8 cellular contexts compared by ENCODE assay signal in the genomic region with DNA sequence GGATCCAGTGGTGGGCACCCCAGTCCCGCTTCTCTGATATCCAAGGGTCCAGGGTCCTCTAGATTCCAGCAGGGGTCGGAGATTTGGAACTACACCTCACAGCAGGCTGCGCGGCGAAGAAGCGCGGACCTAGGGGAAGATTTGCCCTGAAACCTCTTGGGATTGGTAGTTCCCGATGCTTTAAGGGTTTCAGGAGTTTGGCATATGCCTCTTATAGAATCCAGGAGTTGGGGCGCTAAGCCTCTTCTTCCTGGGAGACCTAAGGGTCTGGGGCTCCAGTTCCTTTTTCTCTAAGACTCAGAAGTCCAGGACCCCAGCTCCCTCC. TPM values are rescaled to one million over a fixed set of nuclear protein-coding genes. Genes with fewer than 3 reads are reported as not detected.
DNase-seq lines count a peak whose midpoint lies in the region; ATAC-seq and TF ChIP-seq lines count a peak whose summit lies in the region.

No MANE protein-coding gene starts in this region.

- H3K27me3 Mint-ChIP-seq in central memory CD8-positive, alpha-beta T cell: no peaks in the 10 kb centered on the region
- peaks cover 0 to 2% (median 0%) of the 10 kb centered on the region in 5 donors for H3K27me3 Mint-ChIP-seq in naive thymus-derived CD4-positive, alpha-beta T cell

- peak overlapping the region; percentile 59 for H3K9ac ChIP-seq in IMR-90 (ENCODE audit: low read depth, low read length)

- in situ Hi-C loops in IMR-90 (cut with MboI; ENCODE audit: low sequenced_read_pairs): loop anchor here (10.0 kb wide), 1 partner anchor 171 kb away; the partner anchor contains the start of gene RPS11

- H3K4me3 Mint-ChIP-seq in central memory CD8-positive, alpha-beta T cell: peak overlapping the region; percentile 99
- peak overlapping the region; percentile 97 to 100 (median 99) for H3K4me3 Mint-ChIP-seq in naive thymus-derived CD4-positive, alpha-beta T cell

- TF ChIP-seq RAD21 in IMR-90 (IDR thresholded peaks at IDR 0.05; ENCODE audit: low read length): 0 out of 2 replicates have a peak, but pooled peaks have one; percentile 5

- intact Hi-C loops in IMR-90 (cut with micrococcal nuclease): no loop called here
- intact Hi-C loops in naive thymus-derived CD4-positive, alpha-beta T cell (cut with micrococcal nuclease): no loop called here

- peak overlapping the region; percentile 76 for H3K4me3 ChIP-seq in BJ (ENCODE audit: low read depth, low read length)
- peak overlapping the region; percentile 45 for H3K4me3 ChIP-seq in IMR-90 (ENCODE audit: insufficient read depth, low read depth, low read length)
- H3K4me3 ChIP-seq in naive thymus-derived CD4-positive, alpha-beta T cell (ENCODE audit: low read length): peak overlapping the region; percentile 95

- H2AK5ac ChIP-seq in IMR-90 (ENCODE audit: low read depth, low read length): no peak overlapping the region; the same call in 1 of the 2 replicates

- peak; percentile 13; the same call in 1 of the 2 replicates for TF ChIP-seq CTCF in BJ (IDR thresholded peaks at IDR 0.05; ENCODE audit: insufficient read depth, low read depth, low read length)
- peak; percentile 12; the same call in 1 of the 2 replicates for TF ChIP-seq CTCF in IMR-90 (conservative IDR thresholded peaks at IDR 0.05; ENCODE audit: low read depth, low read length)

- H3K36me3 ChIP-seq in BJ (ENCODE audit: control insufficient read depth, insufficient read depth, low read length) (peaks cover 8% of the 10 kb centered on the region), IMR-90 (ENCODE audit: control insufficient read depth, insufficient read depth, low read length) (peaks cover 20% of the 10 kb centered on the region)
- H3K36me3 ChIP-seq in naive thymus-derived CD4-positive, alpha-beta T cell (ENCODE audit: control insufficient read depth in 2 of 3, insufficient read depth in 3 of 3, low read length in 3 of 3): peaks cover 0 to 43% (median 13%) of the 10 kb centered on the region in 3 experiments

- dilution Hi-C loops in IMR-90 (cut with HindIII; ENCODE audit: low sequenced_read_pairs, unreplicated experiment): no loop called here

- H3K36me3 Mint-ChIP-seq in central memory CD8-positive, alpha-beta T cell (ENCODE audit: insufficient read depth): peaks cover 36% of the 10 kb centered on the region
- peaks cover 4 to 18% (median 4%) of the 10 kb centered on the region in 5 donors for H3K36me3 Mint-ChIP-seq in naive thymus-derived CD4-positive, alpha-beta T cell

- peak overlapping the region; percentile 85 for H2AK9ac ChIP-seq in IMR-90 (replicated peaks; ENCODE audit: low read depth, low read length, poor library complexity)

- H3K18ac ChIP-seq in IMR-90 (ENCODE audit: low read depth, low read length): no peak overlapping the region

- peaks cover 8 to 54% of the 10 kb centered on the region in 2 experiments; a peak in 3 of 4 replicates for H3K79me1 ChIP-seq in IMR-90 (ENCODE audit: low read depth in 1 of 2, low read length in 2 of 2)

- POLR2A ChIA-PET in BJ (lab: Charles Lee) (no interaction called here), IMR-90 (lab: Charles Lee; ENCODE audit: unreplicated experiment) (no interaction called here)
- POLR2A ChIA-PET in naive thymus-derived CD4-positive, alpha-beta T cell (lab: Charles Lee): interaction anchor here (0.7 to 14.1 kb wide), 10 partner anchors 10 to 185 kb away, joined by 3 to 187 read pairs (median 10); partner anchors contain the start of genes NOSIP, PRMT1, PRR12 and RPS11

- H3K23ac ChIP-seq in IMR-90 (ENCODE audit: low read depth, low read length): no peak overlapping the region

- peaks cover 9% of the 10 kb centered on the region for H3K4me1 ChIP-seq in IMR-90 (ENCODE audit: control insufficient read depth, insufficient read depth, low read length)
- peaks cover 23% of the 10 kb centered on the region in 2 donors for H3K4me1 ChIP-seq in naive thymus-derived CD4-positive, alpha-beta T cell (ENCODE audit: control insufficient read depth in 2 of 2, insufficient read depth in 2 of 2, low read length in 2 of 2)

- peak overlapping the region; percentile 83 for H2AFZ ChIP-seq in IMR-90 (replicated peaks; ENCODE audit: low read length, poor library complexity)

- H3K4ac ChIP-seq in IMR-90 (ENCODE audit: low read depth, low read length): peak overlapping the region; percentile 4

- no peak overlapping the region for H2BK120ac ChIP-seq in IMR-90 (ENCODE audit: low read depth, low read length)

- ATAC-seq in IMR-90 (ENCODE audit: low read depth): peak; percentile 16
- ATAC-seq in central memory CD8-positive, alpha-beta T cell (replicated peaks; ENCODE audit: extremely low read depth, poor library complexity, severe bottlenecking): peak; percentile 0
- ATAC-seq in naive thymus-derived CD4-positive, alpha-beta T cell: peak; percentile 2

- no peak for TF ChIP-seq POLR2A in IMR-90 (IDR thresholded peaks at IDR 0.05; ENCODE audit: low read depth, low read length)

- peaks cover 5% of the 10 kb centered on the region for H4K20me1 ChIP-seq in IMR-90 (ENCODE audit: insufficient read depth, low read length)

- peak overlapping the region; percentile 33 for H3K14ac ChIP-seq in IMR-90 (replicated peaks; ENCODE audit: low read depth, low read length)

- DNase-seq in BJ (ENCODE audit: low read depth): no peak
- no peak for DNase-seq in IMR-90
- no peak for DNase-seq in central memory CD8-positive, alpha-beta T cell (ENCODE audit: low spot score in 2 of 2)
- no peak for DNase-seq in naive thymus-derived CD4-positive, alpha-beta T cell
- DNase-seq in NCI-H2196 (lab: John Stamatoyannopoulos, UW; ENCODE audit: unreplicated experiment): no peak
- DNase-seq in NCI-H1436 (lab: John Stamatoyannopoulos, UW): no peak
- DNase-seq in NOMO-1 treated with dmso at 0.1 percent for 144 hours (lab: John Stamatoyannopoulos, UW; ENCODE audit: unreplicated experiment): no peak
- DNase-seq in epidermal melanocyte (ENCODE audit: insufficient read length, low spot score): no peak

- H2BK5ac ChIP-seq in IMR-90 (ENCODE audit: low read depth, low read length, poor library complexity, severe bottlenecking): peak overlapping the region; percentile 6

- H4K91ac ChIP-seq in IMR-90 (ENCODE audit: insufficient read depth, low read depth, low read length): no peak overlapping the region

- H3K27me3 ChIP-seq in BJ (ENCODE audit: control insufficient read depth, insufficient read depth, low read length) (no peaks in the 10 kb centered on the region), IMR-90 (ENCODE audit: control insufficient read depth, insufficient read depth, low read length) (no peaks in the 10 kb centered on the region)
- H3K27me3 ChIP-seq in naive thymus-derived CD4-positive, alpha-beta T cell (ENCODE audit: control insufficient read depth in 2 of 2, insufficient read depth in 2 of 2, low read length in 2 of 2): no peaks in the 10 kb centered on the region

- H3K56ac ChIP-seq in IMR-90 (ENCODE audit: extremely low read depth, insufficient read depth, low read length): peak overlapping the region; percentile 69

- H3K4me1 Mint-ChIP-seq in central memory CD8-positive, alpha-beta T cell: peaks cover 39% of the 10 kb centered on the region
- H3K4me1 Mint-ChIP-seq in naive thymus-derived CD4-positive, alpha-beta T cell: peaks cover 24 to 47% (median 39%) of the 10 kb centered on the region in 7 donors

- H3K27ac ChIP-seq in IMR-90 (ENCODE audit: insufficient read depth, low read length): peak overlapping the region; percentile 51
- peak overlapping the region; percentile 80 for H3K27ac ChIP-seq in naive thymus-derived CD4-positive, alpha-beta T cell (ENCODE audit: low read depth, low read length)

- no peak overlapping the region for H2BK20ac ChIP-seq in IMR-90 (ENCODE audit: low read depth, low read length)

- H3K27ac Mint-ChIP-seq in central memory CD8-positive, alpha-beta T cell (ENCODE audit: low read depth): peak overlapping the region; percentile 96
- peak overlapping the region; percentile 96 to 99 (median 97) for H3K27ac Mint-ChIP-seq in naive thymus-derived CD4-positive, alpha-beta T cell

- H4K5ac ChIP-seq in IMR-90 (ENCODE audit: low read depth, low read length): no peak overlapping the region

- H2BK15ac ChIP-seq in IMR-90 (ENCODE audit: low read depth, low read length): no peak overlapping the region

- H3K4me2 ChIP-seq in IMR-90 (ENCODE audit: low read depth, low read length): peak overlapping the region; percentile 86

- CTCF ChIA-PET in BJ (lab: Yijun Ruan, JAX): interaction anchor here (3.0 kb wide), 1 partner anchor 10 kb away, joined by 22 read pairs; the partner anchor contains the start of gene PRMT1
- CTCF ChIA-PET in IMR-90 (lab: Yijun Ruan, JAX): interaction anchor here (1.0 kb wide), 1 partner anchor 15 kb away, joined by 3 read pairs; no protein-coding TSS in a partner anchor
- CTCF ChIA-PET in naive thymus-derived CD4-positive, alpha-beta T cell (lab: Charles Lee): interaction anchor here (0.6 to 2.2 kb wide), 2 partner anchors 26 to 139 kb away, joined by 3 to 8 read pairs; partner anchors contain the start of gene RRAS

- H3K9me3 ChIP-seq in IMR-90 (ENCODE audit: control insufficient read depth, insufficient read depth, low read length): no peaks in the 10 kb centered on the region
- H3K9me3 ChIP-seq in naive thymus-derived CD4-positive, alpha-beta T cell (ENCODE audit: control insufficient read depth in 2 of 3, low read length in 3 of 3): no peaks in the 10 kb centered on the region

- BruUV-seq in IMR-90 (replicated peaks; lab: Mats Ljungman, UMichigan): no TSS peak

- WGBS in IMR-90 (ENCODE audit: extremely low coverage in 2 of 2, insufficient read length in 1 of 2), 2 experiments: no CpG with 5 or more reads among the region's 9 CpGs

- H3K9me3 Mint-ChIP-seq in central memory CD8-positive, alpha-beta T cell: no peaks in the 10 kb centered on the region
- peaks cover 0 to 4% (median 0%) of the 10 kb centered on the region in 11 donors for H3K9me3 Mint-ChIP-seq in naive thymus-derived CD4-positive, alpha-beta T cell

- peak overlapping the region in 1 of 2 experiments; percentile 21; a peak in 1 of 4 replicates for H4K8ac ChIP-seq in IMR-90 (ENCODE audit: low read depth in 2 of 2, low read length in 2 of 2)

- H3K9me1 ChIP-seq in IMR-90 (ENCODE audit: insufficient read depth, low read length): peaks cover 3% of the 10 kb centered on the region; the same call in 1 of the 2 replicates

RNA-seq across cellular contexts. Expression of gene BCL2L12, which starts 0.3 kb away (rescaled TPM):
- polyA plus RNA-seq in BJ (2011; rRNA removed): 14.2 and 21.5 TPM in 2 replicates
- 8.5 and 9.5 TPM in 2 replicates for polyA minus RNA-seq in BJ (2011; rRNA and poly(A)+ RNA removed)
- total RNA-seq in IMR-90 (2012; rRNA removed): 3.9 and 4.7 TPM in 2 replicates
- polyA plus RNA-seq in IMR-90 (2012; rRNA removed): 32.6 and 51.4 TPM in 2 replicates
- polyA plus RNA-seq in IMR-90 (2012; cell fraction: cytosol; rRNA removed): 33.4 and 50.7 TPM in 2 replicates
- 15.0 and 40.8 TPM in 2 replicates for polyA plus RNA-seq in IMR-90 (2012; cell fraction: nucleus; rRNA removed; ENCODE audit: low replicate concordance)
- 10 to 100 TPM; 11.3 to 57.2 (median 22.6) TPM for total RNA-seq in naive thymus-derived CD4-positive, alpha-beta T cell
- 10 to 100 TPM; 11.4 to 14.8 TPM for polyA plus RNA-seq in naive thymus-derived CD4-positive, alpha-beta T cell

RNA-seq across cellular contexts. Expression of gene IRF3, which starts 0.4 kb away (rescaled TPM):
- 47.5 and 68.5 TPM in 2 replicates for polyA plus RNA-seq in BJ (2011; rRNA removed)
- polyA minus RNA-seq in BJ (2011; rRNA and poly(A)+ RNA removed): 19.2 and 32.7 TPM in 2 replicates
- total RNA-seq in IMR-90 (2012; rRNA removed): 37.2 and 39.6 TPM in 2 replicates
- 65.2 and 95.9 TPM in 2 replicates for polyA plus RNA-seq in IMR-90 (2012; rRNA removed)
- 71.6 and 102 TPM in 2 replicates for polyA plus RNA-seq in IMR-90 (2012; cell fraction: cytosol; rRNA removed)
- 178 and 291 TPM in 2 replicates for polyA plus RNA-seq in IMR-90 (2012; cell fraction: nucleus; rRNA removed; ENCODE audit: low replicate concordance)
- total RNA-seq in naive thymus-derived CD4-positive, alpha-beta T cell: 100 to 1,000 TPM; 176 to 346 (median 212) TPM
- polyA plus RNA-seq in naive thymus-derived CD4-positive, alpha-beta T cell: 10 to 100 TPM; 55.5 to 80.7 TPM

RNA-seq across cellular contexts. Expression of gene PRMT1, which starts 11.0 kb away (rescaled TPM):
- polyA plus RNA-seq in BJ (2011; rRNA removed): 269 and 372 TPM in 2 replicates
- polyA minus RNA-seq in BJ (2011; rRNA and poly(A)+ RNA removed): 216 and 405 TPM in 2 replicates
- 672 and 840 TPM in 2 replicates for total RNA-seq in IMR-90 (2012; rRNA removed)
- 497 and 529 TPM in 2 replicates for polyA plus RNA-seq in IMR-90 (2012; rRNA removed)
- 279 and 661 TPM in 2 replicates for polyA plus RNA-seq in IMR-90 (2012; cell fraction: cytosol; rRNA removed)
- 331 and 464 TPM in 2 replicates for polyA plus RNA-seq in IMR-90 (2012; cell fraction: nucleus; rRNA removed; ENCODE audit: low replicate concordance)
- 100 to 1,000 TPM in 1 of 5 experiments, 10 to 100 TPM in 4; 73.1 to 169 (median 95.3) TPM for total RNA-seq in naive thymus-derived CD4-positive, alpha-beta T cell
- 100 to 1,000 TPM; 126 to 145 TPM for polyA plus RNA-seq in naive thymus-derived CD4-positive, alpha-beta T cell

RNA-seq across cellular contexts. Expression of gene ADM5, which starts 23.3 kb away (rescaled TPM):
- polyA plus RNA-seq in BJ (2011; rRNA removed) (0.39 TPM in 2 replicates), IMR-90 (2012; rRNA removed) (0.99 and 1.7 TPM in 2 replicates)
- 0.38 and 0.41 TPM in 2 replicates for polyA minus RNA-seq in BJ (2011; rRNA and poly(A)+ RNA removed)
- 0.18 and 0.28 TPM in 2 replicates for total RNA-seq in IMR-90 (2012; rRNA removed)
- 0.05 and 0.51 TPM in 2 replicates for polyA plus RNA-seq in IMR-90 (2012; cell fraction: cytosol; rRNA removed)
- polyA plus RNA-seq in IMR-90 (2012; cell fraction: nucleus; rRNA removed; ENCODE audit: low replicate concordance): 9.2 and 33.2 TPM in 2 replicates
- 1 to 10 TPM; 2.8 to 7.5 (median 4.6) TPM for total RNA-seq in naive thymus-derived CD4-positive, alpha-beta T cell
- under 1 TPM in 1 of 2 donors, not detected in 1; 0.34 TPM for polyA plus RNA-seq in naive thymus-derived CD4-positive, alpha-beta T cell

RNA-seq across cellular contexts. Expression of gene SCAF1, which starts 24.1 kb away (rescaled TPM):
- polyA plus RNA-seq in BJ (2011; rRNA removed) (2.8 and 3.4 TPM in 2 replicates), IMR-90 (2012; rRNA removed) (14.6 and 14.8 TPM in 2 replicates)
- polyA minus RNA-seq in BJ (2011; rRNA and poly(A)+ RNA removed): 1.7 and 2.3 TPM in 2 replicates
- total RNA-seq in IMR-90 (2012; rRNA removed): 2.2 and 3.1 TPM in 2 replicates
- 22.4 and 28.7 TPM in 2 replicates for polyA plus RNA-seq in IMR-90 (2012; cell fraction: cytosol; rRNA removed)
- polyA plus RNA-seq in IMR-90 (2012; cell fraction: nucleus; rRNA removed; ENCODE audit: low replicate concordance): 29.5 and 60.4 TPM in 2 replicates
- 10 to 100 TPM; 35.0 to 74.9 (median 48.8) TPM for total RNA-seq in naive thymus-derived CD4-positive, alpha-beta T cell
- polyA plus RNA-seq in naive thymus-derived CD4-positive, alpha-beta T cell: 1 to 10 TPM; 1.4 to 3.7 TPM

Comparison
In these comparisons a context has a peak if more than half of its experiments do, and no peak if none do; other contexts are left out.
1. H3K4me3 ChIP-seq: peak in every context shown above with its lines; median percentile 95 in naive thymus-derived CD4-positive, alpha-beta T cell; 76 in BJ; 45 in IMR-90.